ENCODE assay signal across 8 cellular contexts in the genomic region with DNA sequence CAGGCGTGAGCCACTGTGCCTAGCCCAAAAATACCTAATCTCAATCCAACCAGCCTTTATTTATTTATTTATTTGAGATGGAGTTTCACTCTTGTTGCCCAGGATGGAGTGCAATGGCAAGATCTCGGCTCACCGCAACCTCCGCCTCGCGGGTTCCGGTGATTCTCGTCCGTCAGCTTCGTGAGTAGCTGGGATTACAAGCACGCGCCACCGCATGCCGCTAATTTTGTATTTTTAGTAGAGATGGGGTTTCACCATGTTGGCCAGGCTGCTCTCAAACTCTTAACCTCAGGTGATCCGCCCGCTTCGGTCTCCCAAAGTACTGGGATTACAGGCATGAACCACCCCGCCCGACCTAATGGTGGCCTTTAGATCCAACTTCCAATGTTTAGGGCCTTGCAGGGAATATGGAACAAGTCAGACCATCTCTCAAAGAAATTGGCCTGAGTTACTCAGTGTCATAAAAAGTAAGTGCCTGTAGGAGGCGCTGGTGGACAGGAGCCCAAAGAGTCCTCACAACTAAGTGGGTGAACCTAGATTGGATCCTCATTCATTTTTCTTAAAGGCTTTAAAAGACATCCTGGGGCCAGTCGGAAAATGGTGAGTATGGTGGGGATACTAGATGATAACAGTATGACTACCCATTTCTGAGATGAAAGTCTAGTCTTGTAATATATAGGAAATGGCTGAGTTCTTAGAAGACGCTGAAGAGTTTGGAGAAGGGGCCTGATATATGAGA. TPM values are rescaled to one million over a fixed set of nuclear protein-coding genes. Genes with fewer than 3 reads are reported as not detected.
A peak's percentile ranks its signal among the peaks of the same experiment; 100 is the strongest.
DNase-seq lines count a peak whose midpoint lies in the region; ATAC-seq and TF ChIP-seq lines count a peak whose summit lies in the region.

No MANE protein-coding gene starts in this region.

- CTCF ChIA-PET in AG04450 (lab: Charles Lee), result no interaction called here

- no peak overlapping the region for H3K4me3 Mint-ChIP-seq in activated T-helper 2 cell treated with anti-CD3 and anti-CD28 coated beads, Interferon-gamma antibody, Interleukin-2, Interleukin-4, amounts not matched to agents 10 μg/mL and 5 μg/mL and 100 μg/mL, durations not matched to agents 14 hours and 24 hours and 36 hours (ENCODE audit: low read depth)
- peak overlapping the region in 3 of 5 donors; percentile 42 to 57 (median 48) for H3K4me3 Mint-ChIP-seq in immature natural killer cell

- 89% methylated on average over 22 of the region's 22 CpGs for WGBS in upper lobe of left lung, 2 donors

- H3K4me3 ChIP-seq in AG04450 (ENCODE audit: low read depth, low read length) (no peak overlapping the region), upper lobe of left lung (no peak overlapping the region)

- DNase-seq in AG04450 (ENCODE audit: low read depth, low spot score) (no peak), GF-D8 (lab: John Stamatoyannopoulos, UW) (peak; percentile 28), NCI-H460 (ENCODE audit: extremely low read depth, low read depth) (peak; percentile 65), immature natural killer cell (peak; percentile 44 to 65 (median 50)), upper lobe of left lung (no peak), SW 1271 (lab: John Stamatoyannopoulos, UW) (no peak)
- peak; percentile 41 for DNase-seq in activated T-helper 2 cell treated with anti-CD3 and anti-CD28 coated beads, Interferon-gamma antibody, Interleukin-2, Interleukin-4, amounts not matched to agents 10 μg/mL and 5 μg/mL and 100 μg/mL, durations not matched to agents 14 hours and 24 hours and 36 hours (ENCODE audit: low spot score)

- H3K27ac Mint-ChIP-seq in activated T-helper 2 cell treated with anti-CD3 and anti-CD28 coated beads, Interferon-gamma antibody, Interleukin-2, Interleukin-4, amounts not matched to agents 10 μg/mL and 5 μg/mL and 100 μg/mL, durations not matched to agents 14 hours and 24 hours and 36 hours, result peak overlapping the region; percentile 9
- H3K27ac Mint-ChIP-seq in immature natural killer cell, result peak overlapping the region; percentile 26 to 87 (median 55)

- no peaks in the 10 kb centered on the region for H3K36me3 ChIP-seq in upper lobe of left lung

- H3K27me3 Mint-ChIP-seq in activated T-helper 2 cell treated with anti-CD3 and anti-CD28 coated beads, Interferon-gamma antibody, Interleukin-2, Interleukin-4, amounts not matched to agents 10 μg/mL and 5 μg/mL and 100 μg/mL, durations not matched to agents 14 hours and 24 hours and 36 hours (ENCODE audit: low read depth), result peaks cover 4% of the 10 kb centered on the region
- peaks cover 0 to 2% (median 2%) of the 10 kb centered on the region in 3 donors for H3K27me3 Mint-ChIP-seq in immature natural killer cell (ENCODE audit: low read depth in 3 of 3)

- peaks cover 5 to 13% (median 9%) of the 10 kb centered on the region in 4 donors for H3K4me1 ChIP-seq in upper lobe of left lung

- H3K27ac ChIP-seq in AG04450 (ENCODE audit: low read depth, low read length) (no peak overlapping the region), upper lobe of left lung (no peak overlapping the region)

- POLR2A ChIA-PET in AG04450 (lab: Yijun Ruan, JAX), result interaction anchor here (0.7 kb wide), 1 partner anchor 1630 kb away, joined by 3 read pairs; no protein-coding TSS in a partner anchor

- no peak for TF ChIP-seq EP300 in upper lobe of left lung (IDR thresholded peaks at IDR 0.05)

- H3K9me3 ChIP-seq in AG04450 (ENCODE audit: control insufficient read depth, insufficient read depth, low read length) (no peaks in the 10 kb centered on the region; the same call in 1 of the 2 replicates), upper lobe of left lung (no peaks in the 10 kb centered on the region)

- TF ChIP-seq POLR2A in upper lobe of left lung (IDR thresholded peaks at IDR 0.05), result no peak

- peaks cover 24% of the 10 kb centered on the region for H3K4me1 Mint-ChIP-seq in activated T-helper 2 cell treated with anti-CD3 and anti-CD28 coated beads, Interferon-gamma antibody, Interleukin-2, Interleukin-4, amounts not matched to agents 10 μg/mL and 5 μg/mL and 100 μg/mL, durations not matched to agents 14 hours and 24 hours and 36 hours (ENCODE audit: low read depth)
- H3K4me1 Mint-ChIP-seq in immature natural killer cell, result peaks cover 20 to 43% of the 10 kb centered on the region in 2 donors

- ATAC-seq in upper lobe of left lung (ENCODE audit: low FRiP score in 2 of 2) (peak in 1 of 2 donors; percentile 49), HG03139 (IDR thresholded peaks at IDR 0.05; ENCODE audit: unreplicated experiment) (no peak)

- no peaks in the 10 kb centered on the region for H3K36me3 Mint-ChIP-seq in activated T-helper 2 cell treated with anti-CD3 and anti-CD28 coated beads, Interferon-gamma antibody, Interleukin-2, Interleukin-4, amounts not matched to agents 10 μg/mL and 5 μg/mL and 100 μg/mL, durations not matched to agents 14 hours and 24 hours and 36 hours (ENCODE audit: low read depth)
- H3K36me3 Mint-ChIP-seq in immature natural killer cell, result no peaks in the 10 kb centered on the region

- H3K27me3 ChIP-seq in AG04450 (ENCODE audit: control insufficient read depth, insufficient read depth, low read length), result peaks cover 44% of the 10 kb centered on the region
- no peaks in the 10 kb centered on the region for H3K27me3 ChIP-seq in upper lobe of left lung

- intact Hi-C loops in activated T-helper 2 cell treated with anti-CD3 and anti-CD28 coated beads, Interferon-gamma antibody, Interleukin-2, Interleukin-4, amounts not matched to agents 10 μg/mL and 5 μg/mL and 100 μg/mL, durations not matched to agents 14 hours and 24 hours and 36 hours (cut with micrococcal nuclease), result loop anchor here (1.0 to 10.0 kb wide), 2 partner anchors 35 to 70 kb away; no protein-coding TSS in a partner anchor

- no peaks in the 10 kb centered on the region for H3K9me3 Mint-ChIP-seq in activated T-helper 2 cell treated with anti-CD3 and anti-CD28 coated beads, Interferon-gamma antibody, Interleukin-2, Interleukin-4, amounts not matched to agents 10 μg/mL and 5 μg/mL and 100 μg/mL, durations not matched to agents 14 hours and 24 hours and 36 hours
- H3K9me3 Mint-ChIP-seq in immature natural killer cell, result no peaks in the 10 kb centered on the region

- peak; percentile 50 for TF ChIP-seq CTCF in AG04450 (IDR thresholded peaks at IDR 0.05; ENCODE audit: low read depth, low read length)
- TF ChIP-seq CTCF in upper lobe of left lung (IDR thresholded peaks at IDR 0.05), result peak in 5 of 6 experiments; percentile 17 to 57 (median 39)

RNA-seq across cellular contexts. Expression of gene ZSCAN10, which starts 4.6 kb away (rescaled TPM):
- polyA plus RNA-seq in AG04450 (2011; rRNA removed) (not detected in 2 replicates), immature natural killer cell (under 1 TPM in 1 of 3 donors, not detected in 2; 0.13 TPM)
- not detected in 2 replicates for polyA minus RNA-seq in AG04450 (2011; rRNA and poly(A)+ RNA removed)
- 0.05 and 0.38 TPM in 2 replicates for total RNA-seq in NCI-H460 (2014; rRNA removed; shearing (Covaris generic))
- 0.58 TPM in 1 of 2 replicates, not detected in the other for polyA plus RNA-seq in NCI-H460 (2014; cell fraction: nucleus; rRNA removed)
- total RNA-seq in activated T-helper 2 cell treated with anti-CD3 and anti-CD28 coated beads, Interferon-gamma antibody, Interleukin-2, Interleukin-4, amounts not matched to agents 10 μg/mL and 5 μg/mL and 100 μg/mL, durations not matched to agents 14 hours and 24 hours and 36 hours, result not detected in 2 replicates
- 1 to 10 TPM in 1 of 6 donors, under 1 TPM in 3, not detected in 2; 0.17 to 1.0 (median 0.28) TPM for total RNA-seq in upper lobe of left lung

RNA-seq across cellular contexts. Expression of gene ZNF205, which starts 17.9 kb away (rescaled TPM):
- polyA plus RNA-seq in AG04450 (2011; rRNA removed) (3.6 and 5.5 TPM in 2 replicates), immature natural killer cell (under 1 TPM in 1 of 3 donors, not detected in 2; 0.13 TPM)
- polyA minus RNA-seq in AG04450 (2011; rRNA and poly(A)+ RNA removed), result 3.0 and 4.2 TPM in 2 replicates
- 12.0 and 13.5 TPM in 2 replicates for total RNA-seq in NCI-H460 (2014; rRNA removed; shearing (Covaris generic))
- 22.6 and 32.1 TPM in 2 replicates for polyA plus RNA-seq in NCI-H460 (2014; cell fraction: nucleus; rRNA removed)
- 0.09 and 0.18 TPM in 2 replicates for total RNA-seq in activated T-helper 2 cell treated with anti-CD3 and anti-CD28 coated beads, Interferon-gamma antibody, Interleukin-2, Interleukin-4, amounts not matched to agents 10 μg/mL and 5 μg/mL and 100 μg/mL, durations not matched to agents 14 hours and 24 hours and 36 hours
- 10 to 100 TPM; 13.8 to 25.2 (median 16.8) TPM for total RNA-seq in upper lobe of left lung

RNA-seq across cellular contexts. Expression of gene IL32, which starts 29.0 kb away (rescaled TPM):
- 30.3 and 37.9 TPM in 2 replicates for polyA plus RNA-seq in AG04450 (2011; rRNA removed)
- 10.2 and 16.0 TPM in 2 replicates for polyA minus RNA-seq in AG04450 (2011; rRNA and poly(A)+ RNA removed)
- 0.38 and 0.47 TPM in 2 replicates for total RNA-seq in NCI-H460 (2014; rRNA removed; shearing (Covaris generic))
- 0.32 TPM in 1 of 2 replicates, not detected in the other for polyA plus RNA-seq in NCI-H460 (2014; cell fraction: nucleus; rRNA removed)
- 773 and 798 TPM in 2 replicates for total RNA-seq in activated T-helper 2 cell treated with anti-CD3 and anti-CD28 coated beads, Interferon-gamma antibody, Interleukin-2, Interleukin-4, amounts not matched to agents 10 μg/mL and 5 μg/mL and 100 μg/mL, durations not matched to agents 14 hours and 24 hours and 36 hours
- 1,000 to 10,000 TPM in 1 of 3 donors, 100 to 1,000 TPM in 2; 878 to 1,331 (median 944) TPM for polyA plus RNA-seq in immature natural killer cell
- total RNA-seq in upper lobe of left lung, result 100 to 1,000 TPM in 3 of 6 donors, 10 to 100 TPM in 3; 31.4 to 220 (median 116) TPM

RNA-seq across cellular contexts. Expression of gene ZNF213, which starts 40.4 kb away (rescaled TPM):
- polyA plus RNA-seq in AG04450 (2011; rRNA removed) (0.47 and 1.2 TPM in 2 replicates), immature natural killer cell (1 to 10 TPM; 1.7 to 4.5 (median 2.4) TPM)
- polyA minus RNA-seq in AG04450 (2011; rRNA and poly(A)+ RNA removed), result 1.1 TPM in 2 replicates
- 4.5 and 5.0 TPM in 2 replicates for total RNA-seq in NCI-H460 (2014; rRNA removed; shearing (Covaris generic))
- polyA plus RNA-seq in NCI-H460 (2014; cell fraction: nucleus; rRNA removed), result 3.2 and 7.9 TPM in 2 replicates
- 9.1 and 9.3 TPM in 2 replicates for total RNA-seq in activated T-helper 2 cell treated with anti-CD3 and anti-CD28 coated beads, Interferon-gamma antibody, Interleukin-2, Interleukin-4, amounts not matched to agents 10 μg/mL and 5 μg/mL and 100 μg/mL, durations not matched to agents 14 hours and 24 hours and 36 hours
- 10 to 100 TPM in 4 of 6 donors, 1 to 10 TPM in 2; 4.2 to 20.3 (median 11.6) TPM for total RNA-seq in upper lobe of left lung

RNA-seq across cellular contexts. Expression of gene MMP25, which starts 48.1 kb away (rescaled TPM):
- polyA plus RNA-seq in AG04450 (2011; rRNA removed), result not detected in 2 replicates
- polyA minus RNA-seq in AG04450 (2011; rRNA and poly(A)+ RNA removed), result 0.09 TPM in 1 of 2 replicates, not detected in the other
- total RNA-seq in NCI-H460 (2014; rRNA removed; shearing (Covaris generic)), result 0.14 and 0.25 TPM in 2 replicates
- polyA plus RNA-seq in NCI-H460 (2014; cell fraction: nucleus; rRNA removed), result not detected in 2 replicates
- 7.7 TPM in 2 replicates for total RNA-seq in activated T-helper 2 cell treated with anti-CD3 and anti-CD28 coated beads, Interferon-gamma antibody, Interleukin-2, Interleukin-4, amounts not matched to agents 10 μg/mL and 5 μg/mL and 100 μg/mL, durations not matched to agents 14 hours and 24 hours and 36 hours
- polyA plus RNA-seq in immature natural killer cell, result 1 to 10 TPM in 1 of 3 donors, under 1 TPM in 2; 0.19 to 2.2 (median 0.73) TPM
- 10 to 100 TPM; 10.0 to 41.4 (median 20.5) TPM for total RNA-seq in upper lobe of left lung

Comparison
In these comparisons a context has a peak if more than half of its experiments do, and no peak if none do; other contexts are left out.
1. DNase-seq: peak in GF-D8 (single experiment), NCI-H460 (single experiment), activated T-helper 2 cell treated with anti-CD3 and anti-CD28 coated beads, Interferon-gamma antibody, Interleukin-2, Interleukin-4, amounts not matched to agents 10 μg/mL and 5 μg/mL and 100 μg/mL, durations not matched to agents 14 hours and 24 hours and 36 hours (single experiment) and immature natural killer cell (3 of 3); none in AG04450 (single experiment), upper lobe of left lung (0 of 2) and SW 1271 (0 of 2).
2. RNA of gene ZNF205, which starts 17.9 kb away (total RNA-seq): 13.8 to 25.2 TPM in upper lobe of left lung and 12.0 to 13.5 TPM in NCI-H460; 0.09 to 0.18 TPM in activated T-helper 2 cell treated with anti-CD3 and anti-CD28 coated beads, Interferon-gamma antibody, Interleukin-2, Interleukin-4, amounts not matched to agents 10 μg/mL and 5 μg/mL and 100 μg/mL, durations not matched to agents 14 hours and 24 hours and 36 hours; every median in the first group is over 10 times any median in the second.
3. RNA of gene IL32, which starts 29.0 kb away (total RNA-seq): 773 to 798 TPM in activated T-helper 2 cell treated with anti-CD3 and anti-CD28 coated beads, Interferon-gamma antibody, Interleukin-2, Interleukin-4, amounts not matched to agents 10 μg/mL and 5 μg/mL and 100 μg/mL, durations not matched to agents 14 hours and 24 hours and 36 hours and 31.4 to 220 TPM in upper lobe of left lung; 0.38 to 0.47 TPM in NCI-H460; every median in the first group is over 10 times any median in the second.